Comparison of ENCODE assay signal across 1 cellular context in genomic region chr7:26291699-26292538, GRCh38.
TF ChIP-seq lines count a peak whose summit lies in the region.

Gene SNX10 (plus strand): TSS chr7:26291862. CDS start chr7:26346443, 54,581 bp downstream.

TF ChIP-seq in HepG2, 621 proteins besides CTCF, POLR2A, EP300 and RAD21 (continued from another document and continues in another):
- peak; percentile 81 for TF ChIP-seq STAG1 (CRISPR knock-in tag; IDR thresholded peaks at IDR 0.05)
- TF ChIP-seq ZNF703 (CRISPR knock-in tag; IDR thresholded peaks at IDR 0.05; ENCODE audit: borderline replicate concordance) = no peak
- no peak for TF ChIP-seq ADNP (CRISPR knock-in tag; IDR thresholded peaks at IDR 0.05)
- TF ChIP-seq HINFP (CRISPR knock-in tag; IDR thresholded peaks at IDR 0.05; ENCODE audit: low read depth) = 0 out of 2 replicates have a peak, but pooled peaks have one; percentile 34
- TF ChIP-seq ZNF331 (CRISPR knock-in tag; IDR thresholded peaks at IDR 0.05) = peak; percentile 75
- no peak for TF ChIP-seq PBX3 (CRISPR knock-in tag; IDR thresholded peaks at IDR 0.05; ENCODE audit: borderline replicate concordance)
- 0 out of 2 replicates have a peak, but pooled peaks have one; percentile 40 for TF ChIP-seq REL (CRISPR knock-in tag; conservative IDR thresholded peaks at IDR 0.05)
- peak; percentile 48; the same call in 1 of the 2 replicates for TF ChIP-seq ZNF691 (CRISPR knock-in tag; IDR thresholded peaks at IDR 0.05; ENCODE audit: borderline replicate concordance, low read depth)
- TF ChIP-seq FOXA3 (CRISPR knock-in tag; IDR thresholded peaks at IDR 0.05) = peak; percentile 37; the same call in 1 of the 2 replicates
- TF ChIP-seq FOXK2 (IDR thresholded peaks at IDR 0.05) = no peak
- TF ChIP-seq ZFYVE20 (CRISPR knock-in tag; IDR thresholded peaks at IDR 0.05; ENCODE audit: borderline replicate concordance, low read depth) = no peak
- peak; percentile 54 for TF ChIP-seq ARID5B (CRISPR knock-in tag; IDR thresholded peaks at IDR 0.05)
- no peak for TF ChIP-seq TERF1 (CRISPR knock-in tag; IDR thresholded peaks at IDR 0.05)
- TF ChIP-seq MIXL1 (CRISPR knock-in tag; IDR thresholded peaks at IDR 0.05) = peak; percentile 54; the same call in 1 of the 2 replicates
- peak; percentile 97 for TF ChIP-seq HNRNPLL (IDR thresholded peaks at IDR 0.05; ENCODE audit: low read depth, low read length, poor library complexity, severe bottlenecking)
- TF ChIP-seq POLR2G (IDR thresholded peaks at IDR 0.05; ENCODE audit: low read depth, low read length) = peak; percentile 69
- TF ChIP-seq ZNF441 (CRISPR knock-in tag; IDR thresholded peaks at IDR 0.05; ENCODE audit: borderline replicate concordance) = no peak
- no peak for TF ChIP-seq HNRNPK (IDR thresholded peaks at IDR 0.05; ENCODE audit: low read depth, low read length, poor library complexity, severe bottlenecking)
- no peak for TF ChIP-seq ZNF646 (CRISPR knock-in tag; IDR thresholded peaks at IDR 0.05)
- TF ChIP-seq ZNF367 (CRISPR knock-in tag; IDR thresholded peaks at IDR 0.05; ENCODE audit: borderline replicate concordance) = no peak
- TF ChIP-seq MLLT10 (CRISPR knock-in tag; IDR thresholded peaks at IDR 0.05) = no peak
- TF ChIP-seq EED (CRISPR knock-in tag; IDR thresholded peaks at IDR 0.05) = no peak
- TF ChIP-seq KLF13 (CRISPR knock-in tag; IDR thresholded peaks at IDR 0.05) = no peak
- no peak for TF ChIP-seq ZNF350 (CRISPR knock-in tag; IDR thresholded peaks at IDR 0.05; ENCODE audit: borderline replicate concordance, low read depth)
- no peak for TF ChIP-seq HHEX (CRISPR knock-in tag; IDR thresholded peaks at IDR 0.05)
- no peak for TF ChIP-seq JARID2 (CRISPR knock-in tag; IDR thresholded peaks at IDR 0.05; ENCODE audit: insufficient replicate concordance)
- no peak for TF ChIP-seq ERF (CRISPR knock-in tag; IDR thresholded peaks at IDR 0.05)
- 0 out of 2 replicates have a peak, but pooled peaks have one; percentile 23 for TF ChIP-seq RARA (CRISPR knock-in tag; IDR thresholded peaks at IDR 0.05)
- TF ChIP-seq ZNF670 (CRISPR knock-in tag; IDR thresholded peaks at IDR 0.05; ENCODE audit: borderline replicate concordance) = peak; percentile 60; the same call in 1 of the 2 replicates
- TF ChIP-seq ZFP36 (IDR thresholded peaks at IDR 0.05; ENCODE audit: borderline replicate concordance, low read depth, low read length, partially characterized antibody) = no peak
- TF ChIP-seq SALL1 (CRISPR knock-in tag; IDR thresholded peaks at IDR 0.05) = peak; percentile 77; the same call in 1 of the 2 replicates
- TF ChIP-seq ZNF574 (CRISPR knock-in tag; IDR thresholded peaks at IDR 0.05) = peak; percentile 72
- no peak for TF ChIP-seq ZNF282 (IDR thresholded peaks at IDR 0.05; ENCODE audit: partially characterized antibody)
- TF ChIP-seq ZNF34 (CRISPR knock-in tag; IDR thresholded peaks at IDR 0.05; ENCODE audit: borderline replicate concordance) = 0 out of 2 replicates have a peak, but pooled peaks have one; percentile 31
- no peak for TF ChIP-seq SP2 (CRISPR knock-in tag; IDR thresholded peaks at IDR 0.05)
- peak; percentile 13 for TF ChIP-seq PAXIP1 (CRISPR knock-in tag; conservative IDR thresholded peaks at IDR 0.05)
- TF ChIP-seq ZBTB20 (CRISPR knock-in tag; IDR thresholded peaks at IDR 0.05; ENCODE audit: borderline replicate concordance, low read depth) = no peak
- TF ChIP-seq HNRNPL (IDR thresholded peaks at IDR 0.05; ENCODE audit: low read depth, low read length) = no peak
- no peak for TF ChIP-seq ZNF12 (CRISPR knock-in tag; IDR thresholded peaks at IDR 0.05)
- TF ChIP-seq XRCC5 (optimal IDR thresholded peaks at IDR 0.05; ENCODE audit: low read length) = peak; percentile 75
